Comparison of ENCODE assay signal across 8 cellular contexts in the genomic region with DNA sequence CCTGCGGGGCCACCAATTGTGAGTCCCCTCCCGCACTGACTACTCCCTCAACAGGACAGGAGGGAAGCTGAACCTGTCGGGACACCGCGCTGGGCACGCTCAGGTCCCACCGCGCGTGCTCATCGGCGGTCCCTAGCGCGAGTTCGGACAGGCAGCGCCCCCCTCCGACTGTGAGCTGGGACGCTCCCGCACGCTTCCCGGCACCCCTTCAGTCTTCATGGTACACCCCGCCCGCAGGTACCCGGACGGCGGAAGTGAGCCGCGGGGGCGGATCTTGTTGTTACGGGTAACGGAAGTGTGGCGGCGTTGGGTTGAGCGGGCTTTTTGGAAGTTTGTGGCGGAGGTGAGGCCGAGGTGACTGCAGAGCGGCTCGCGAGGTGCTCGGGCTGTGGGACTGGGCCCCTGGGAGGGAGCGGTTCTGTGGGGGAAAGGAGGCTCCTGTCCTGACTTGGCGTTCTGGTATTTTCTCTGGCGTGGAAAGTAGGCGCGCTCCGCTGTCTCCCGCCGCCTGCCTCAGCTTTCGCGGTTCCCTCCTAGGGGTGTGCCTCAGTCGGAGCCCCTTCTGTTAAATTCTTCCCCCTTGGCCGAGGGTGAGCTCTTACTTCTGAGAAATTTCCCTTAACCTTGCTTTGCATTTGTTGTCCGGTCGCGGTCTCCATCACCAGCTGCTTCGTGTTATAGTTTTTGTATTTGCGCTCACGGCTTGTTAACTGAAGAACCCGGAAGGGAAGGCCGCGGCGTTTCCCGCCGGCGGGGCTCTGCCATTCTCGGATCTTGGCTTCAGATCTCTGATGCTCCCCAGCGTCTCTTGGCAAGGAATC. TPM values are rescaled to one million over a fixed set of nuclear protein-coding genes. Genes with fewer than 3 reads are reported as not detected.
DNase-seq lines count a peak whose midpoint lies in the region; ATAC-seq lines count a peak whose summit lies in the region.

A gene (plus strand): TSS at position 289 of the 821 bp plus-strand sequence. CDS start 3,669 bp downstream, outside the sequence.

- intact Hi-C loops in activated CD4-positive, alpha-beta T cell treated with anti-CD3 and anti-CD28 coated beads, Interleukin-2, amount 10 ng/mL, durations not matched to agents 24 days and 14 days (cut with micrococcal nuclease): loop anchor here (1.0 to 5.0 kb wide), 4 partner anchors 37 to 187 kb away; a partner anchor contains a TSS

- H3K36me3 Mint-ChIP-seq in activated CD4-positive, alpha-beta T cell treated with anti-CD3 and anti-CD28 coated beads, Interleukin-2, amount 10 ng/mL, durations not matched to agents 24 days and 14 days (ENCODE audit: low read depth): peaks cover 36% of the 10 kb centered on the region

- DNase-seq in C1 segment of cervical spinal cord (lab: John Stamatoyannopoulos, UW) (peak; percentile 35 to 94 (median 87)), NCI-H526 (lab: John Stamatoyannopoulos, UW) (peak; percentile 88 to 98), cortex of kidney (lab: John Stamatoyannopoulos, UW) (peak; percentile 25), left lobe of liver (ENCODE audit: low spot score) (peak; percentile 98)
- peak; percentile 99 for DNase-seq in activated CD4-positive, alpha-beta T cell treated with anti-CD3 and anti-CD28 coated beads, Interleukin-2, amount 10 ng/mL, durations not matched to agents 24 days and 14 days
- peak; percentile 96 for DNase-seq in stimulated activated CD4-positive, alpha-beta T cell treated with anti-CD3 and anti-CD28 coated beads, Interleukin-2, amount 100 ng/mL, for 4 hours (ENCODE audit: low read depth)

- no peaks in the 10 kb centered on the region for H3K9me3 Mint-ChIP-seq in activated CD4-positive, alpha-beta T cell treated with anti-CD3 and anti-CD28 coated beads, Interleukin-2, amount 10 ng/mL, durations not matched to agents 24 days and 14 days

- peaks cover 38% of the 10 kb centered on the region for H3K4me1 Mint-ChIP-seq in activated CD4-positive, alpha-beta T cell treated with anti-CD3 and anti-CD28 coated beads, Interleukin-2, amount 10 ng/mL, durations not matched to agents 24 days and 14 days

- ATAC-seq in GM19324 (IDR thresholded peaks at IDR 0.05; ENCODE audit: low FRiP score, unreplicated experiment): peak; percentile 95
- ATAC-seq in HG03469 (IDR thresholded peaks at IDR 0.05; ENCODE audit: unreplicated experiment): peak; percentile 77
- ATAC-seq in left lobe of liver: peak; percentile 99

- peaks cover 11% of the 10 kb centered on the region for H3K27me3 Mint-ChIP-seq in activated CD4-positive, alpha-beta T cell treated with anti-CD3 and anti-CD28 coated beads, Interleukin-2, amount 10 ng/mL, durations not matched to agents 24 days and 14 days

- H3K4me3 Mint-ChIP-seq in activated CD4-positive, alpha-beta T cell treated with anti-CD3 and anti-CD28 coated beads, Interleukin-2, amount 10 ng/mL, durations not matched to agents 24 days and 14 days: peak within 1 kb of the TSS; percentile 97

- peak within 1 kb of the TSS; percentile 96 for H3K27ac Mint-ChIP-seq in activated CD4-positive, alpha-beta T cell treated with anti-CD3 and anti-CD28 coated beads, Interleukin-2, amount 10 ng/mL, durations not matched to agents 24 days and 14 days

RNA-seq across cellular contexts. Expression of the gene that starts here (rescaled TPM):
- total RNA-seq in activated CD4-positive, alpha-beta T cell treated with anti-CD3 and anti-CD28 coated beads, Interleukin-2, amount 10 ng/mL, durations not matched to agents 24 days and 14 days: 189 and 210 TPM in 2 replicates
- total RNA-seq in left lobe of liver: 3.3 TPM

Comparison
In these comparisons a context has a peak if more than half of its experiments do, and no peak if none do; other contexts are left out.
1. Peak in every context shown above with its lines: DNase-seq and ATAC-seq.
2. RNA of the gene that starts here (total RNA-seq): 189 to 210 TPM in activated CD4-positive, alpha-beta T cell treated with anti-CD3 and anti-CD28 coated beads, Interleukin-2, amount 10 ng/mL, durations not matched to agents 24 days and 14 days; 3.3 TPM in left lobe of liver (single experiment); every median in the first group is over 10 times any median in the second.
3. DNase-seq: peak in every context shown above with its lines; median percentile 99 in activated CD4-positive, alpha-beta T cell treated with anti-CD3 and anti-CD28 coated beads, Interleukin-2, amount 10 ng/mL, durations not matched to agents 24 days and 14 days; 98 in left lobe of liver; 96 in stimulated activated CD4-positive, alpha-beta T cell treated with anti-CD3 and anti-CD28 coated beads, Interleukin-2, amount 100 ng/mL, for 4 hours; 93 in NCI-H526; 87 in C1 segment of cervical spinal cord; 25 in cortex of kidney.